ENCODE assay signal across 15 cellular contexts in the genomic region with DNA sequence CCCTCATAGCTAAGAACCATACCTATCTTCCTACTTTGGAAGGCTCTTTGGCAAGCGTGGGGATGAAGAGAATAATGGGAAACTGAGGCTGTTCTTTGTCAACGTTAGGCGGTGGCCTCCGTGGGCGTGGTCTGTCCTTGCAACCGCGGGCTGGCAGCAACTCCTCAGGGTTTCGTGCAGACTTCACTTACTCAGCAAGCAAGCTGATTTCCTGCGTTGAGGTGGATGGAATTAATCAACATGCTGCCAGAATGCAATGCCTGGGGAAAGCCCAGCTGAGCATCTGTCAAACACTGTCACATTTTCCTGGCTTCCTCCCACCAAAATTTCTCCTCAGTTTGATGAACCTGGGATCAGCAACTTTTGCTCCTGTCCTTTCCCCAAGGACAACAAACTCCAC. TPM values are rescaled to one million over a fixed set of nuclear protein-coding genes. Genes with fewer than 3 reads are reported as not detected.
DNase-seq lines count a peak whose midpoint lies in the region; ATAC-seq and TF ChIP-seq lines count a peak whose summit lies in the region.
"Had no signal": no experiment of that assay in that cellular context is flagged by ENCODE, and none has a peak within 500 bp of the region (broad histone marks: within the 10 kb centered on the region; RNA-seq: fewer than 3 reads in every experiment).

No MANE protein-coding gene starts in this region.

- H3K27ac ChIP-seq in breast epithelium, result no peak overlapping the region
- H3K27ac ChIP-seq: colonic mucosa, parathyroid adenoma had no signal

- H3K9me3 Mint-ChIP-seq in MCF 10A (ENCODE audit: unreplicated experiment), result no peaks in the 10 kb centered on the region
- no peaks in the 10 kb centered on the region for H3K9me3 Mint-ChIP-seq in activated CD4-positive, alpha-beta T cell treated with anti-CD3 and anti-CD28 coated beads, Interleukin-2, amount 10 ng/mL, durations not matched to agents 24 days and 14 days
- H3K9me3 Mint-ChIP-seq in stimulated activated effector memory CD8-positive, alpha-beta T cell treated with anti-CD3 and anti-CD28 coated beads, Interleukin-12 subunit alpha, Interleukin-12 subunit beta, amount 100 ng/mL, for 72 hours, result no peaks in the 10 kb centered on the region
- no peaks in the 10 kb centered on the region for H3K9me3 Mint-ChIP-seq in type B pancreatic cell
- H3K9me3 Mint-ChIP-seq: CD14-positive monocyte had no signal

- DNase-seq in MCF 10A (ENCODE audit: unreplicated experiment) (peak; percentile 8), breast epithelium (ENCODE audit: low spot score in 2 of 2) (no peak), fibroblast of the aortic adventitia (ENCODE audit: low read depth) (peak; percentile 45), type B pancreatic cell (ENCODE audit: extremely low spot score, unreplicated experiment) (no peak)
- peak; percentile 74 for DNase-seq in activated CD4-positive, alpha-beta T cell treated with anti-CD3 and anti-CD28 coated beads, Interleukin-2, amount 10 ng/mL, durations not matched to agents 24 days and 14 days
- DNase-seq in stimulated activated effector memory CD8-positive, alpha-beta T cell treated with anti-CD3 and anti-CD28 coated beads, Interleukin-12 subunit alpha, Interleukin-12 subunit beta, amount 100 ng/mL, for 72 hours (ENCODE audit: low spot score in 2 of 2), result peak; percentile 24 to 67
- DNase-seq: colonic mucosa, GDM1, H7, immature natural killer cell had no signal

- H3K27me3 Mint-ChIP-seq in MCF 10A (ENCODE audit: insufficient read depth, unreplicated experiment), result peaks cover 55% of the 10 kb centered on the region
- peaks cover 49% of the 10 kb centered on the region for H3K27me3 Mint-ChIP-seq in activated CD4-positive, alpha-beta T cell treated with anti-CD3 and anti-CD28 coated beads, Interleukin-2, amount 10 ng/mL, durations not matched to agents 24 days and 14 days
- peaks cover 25% of the 10 kb centered on the region for H3K27me3 Mint-ChIP-seq in type B pancreatic cell

- no peaks in the 10 kb centered on the region for H3K36me3 Mint-ChIP-seq in MCF 10A (ENCODE audit: insufficient read depth, unreplicated experiment)
- H3K36me3 Mint-ChIP-seq in activated CD4-positive, alpha-beta T cell treated with anti-CD3 and anti-CD28 coated beads, Interleukin-2, amount 10 ng/mL, durations not matched to agents 24 days and 14 days (ENCODE audit: low read depth), result no peaks in the 10 kb centered on the region
- H3K36me3 Mint-ChIP-seq in stimulated activated effector memory CD8-positive, alpha-beta T cell treated with anti-CD3 and anti-CD28 coated beads, Interleukin-12 subunit alpha, Interleukin-12 subunit beta, amount 100 ng/mL, for 72 hours, result peaks cover 5% of the 10 kb centered on the region
- H3K36me3 Mint-ChIP-seq in type B pancreatic cell, result no peaks in the 10 kb centered on the region
- H3K36me3 Mint-ChIP-seq: CD14-positive monocyte, immature natural killer cell had no signal

- peaks cover 7% of the 10 kb centered on the region for H3K4me1 Mint-ChIP-seq in MCF 10A (ENCODE audit: insufficient read depth, unreplicated experiment)
- H3K4me1 Mint-ChIP-seq in activated CD4-positive, alpha-beta T cell treated with anti-CD3 and anti-CD28 coated beads, Interleukin-2, amount 10 ng/mL, durations not matched to agents 24 days and 14 days, result peaks cover 35% of the 10 kb centered on the region
- H3K4me1 Mint-ChIP-seq in stimulated activated effector memory CD8-positive, alpha-beta T cell treated with anti-CD3 and anti-CD28 coated beads, Interleukin-12 subunit alpha, Interleukin-12 subunit beta, amount 100 ng/mL, for 72 hours, result peaks cover 38% of the 10 kb centered on the region
- peaks cover 8% of the 10 kb centered on the region for H3K4me1 Mint-ChIP-seq in type B pancreatic cell (ENCODE audit: unreplicated experiment)
- H3K4me1 Mint-ChIP-seq: CD14-positive monocyte, immature natural killer cell had no signal

- no peaks in the 10 kb centered on the region for H3K27me3 ChIP-seq in breast epithelium
- H3K27me3 ChIP-seq: colonic mucosa had no signal

- H3K4me3 ChIP-seq in breast epithelium, result no peak overlapping the region
- H3K4me3 ChIP-seq in fibroblast of the aortic adventitia (ENCODE audit: low read depth, low read length), result no peak overlapping the region
- H3K4me3 ChIP-seq: colonic mucosa had no signal

- H3K4me1 ChIP-seq in breast epithelium, result no peaks in the 10 kb centered on the region
- H3K4me1 ChIP-seq: colonic mucosa, parathyroid adenoma had no signal

- ATAC-seq in stimulated activated effector memory CD8-positive, alpha-beta T cell treated with anti-CD3 and anti-CD28 coated beads, Interleukin-12 subunit alpha, Interleukin-12 subunit beta, amount 100 ng/mL, for 72 hours, result peak; percentile 68
- no peak for ATAC-seq in GM18907 (IDR thresholded peaks at IDR 0.05; ENCODE audit: unreplicated experiment)
- no peak for ATAC-seq in GM19324 (IDR thresholded peaks at IDR 0.05; ENCODE audit: low FRiP score, unreplicated experiment)

- H3K36me3 ChIP-seq in breast epithelium, result no peaks in the 10 kb centered on the region
- H3K36me3 ChIP-seq: colonic mucosa had no signal

- H3K27ac Mint-ChIP-seq in MCF 10A (ENCODE audit: low read depth, unreplicated experiment) (no peak overlapping the region), type B pancreatic cell (no peak overlapping the region)
- no peak overlapping the region for H3K27ac Mint-ChIP-seq in activated CD4-positive, alpha-beta T cell treated with anti-CD3 and anti-CD28 coated beads, Interleukin-2, amount 10 ng/mL, durations not matched to agents 24 days and 14 days
- H3K27ac Mint-ChIP-seq in stimulated activated effector memory CD8-positive, alpha-beta T cell treated with anti-CD3 and anti-CD28 coated beads, Interleukin-12 subunit alpha, Interleukin-12 subunit beta, amount 100 ng/mL, for 72 hours, result no peak overlapping the region
- H3K27ac Mint-ChIP-seq: immature natural killer cell had no signal

- intact Hi-C loops in MCF 10A (cut with micrococcal nuclease) (no loop called here), breast epithelium (cut with DNase I; ENCODE audit: low total_unique reads) (no loop called here)
- intact Hi-C loops in activated CD4-positive, alpha-beta T cell treated with anti-CD3 and anti-CD28 coated beads, Interleukin-2, amount 10 ng/mL, durations not matched to agents 24 days and 14 days (cut with micrococcal nuclease), result no loop called here

- TF ChIP-seq CTCF in MCF 10A (IDR thresholded peaks at IDR 0.05; ENCODE audit: unreplicated experiment) (no peak), breast epithelium (IDR thresholded peaks at IDR 0.05) (no peak), fibroblast of the aortic adventitia (IDR thresholded peaks at IDR 0.05; ENCODE audit: insufficient read depth, low read length) (no peak), type B pancreatic cell (conservative IDR thresholded peaks at IDR 0.05) (no peak)

- no TSS peak for BruUV-seq in MCF 10A (replicated peaks; lab: Mats Ljungman, UMichigan)

- CTCF ChIA-PET in MCF 10A (lab: Yijun Ruan, JAX), result interaction anchor here (0.6 to 5.6 kb wide), 4 partner anchors 10 to 80 kb away, joined by 3 to 48 read pairs (median 4); no protein-coding TSS in a partner anchor

- POLR2A ChIA-PET in MCF 10A (lab: Yijun Ruan, JAX), result no interaction called here

- no peak for TF ChIP-seq POLR2A in breast epithelium (IDR thresholded peaks at IDR 0.05)

- H3K9me3 ChIP-seq in breast epithelium, result no peaks in the 10 kb centered on the region
- H3K9me3 ChIP-seq: colonic mucosa had no signal

- no peak overlapping the region for H3K4me3 Mint-ChIP-seq in MCF 10A (ENCODE audit: unreplicated experiment)
- no peak overlapping the region for H3K4me3 Mint-ChIP-seq in activated CD4-positive, alpha-beta T cell treated with anti-CD3 and anti-CD28 coated beads, Interleukin-2, amount 10 ng/mL, durations not matched to agents 24 days and 14 days
- H3K4me3 Mint-ChIP-seq in stimulated activated effector memory CD8-positive, alpha-beta T cell treated with anti-CD3 and anti-CD28 coated beads, Interleukin-12 subunit alpha, Interleukin-12 subunit beta, amount 100 ng/mL, for 72 hours, result peak overlapping the region; percentile 33
- no peak overlapping the region for H3K4me3 Mint-ChIP-seq in type B pancreatic cell
- H3K4me3 Mint-ChIP-seq: immature natural killer cell had no signal

RNA-seq across cellular contexts. Expression of a gene that starts 9.2 kb away (rescaled TPM):
- total RNA-seq in MCF 10A (2022) (not detected in 2 replicates), breast epithelium (not detected), fibroblast of the aortic adventitia (ENCODE audit: low replicate concordance) (not detected in 2 replicates), type B pancreatic cell (ENCODE audit: low replicate concordance) (not detected in 2 replicates)
- total RNA-seq in activated CD4-positive, alpha-beta T cell treated with anti-CD3 and anti-CD28 coated beads, Interleukin-2, amount 10 ng/mL, durations not matched to agents 24 days and 14 days, result not detected in 2 replicates
- total RNA-seq: H7, subcutaneous adipose tissue had no signal

RNA-seq across cellular contexts. Expression of a gene that starts 31.0 kb away (rescaled TPM):
- total RNA-seq in MCF 10A (2022) (16.3 and 24.9 TPM in 2 replicates), breast epithelium (10 to 100 TPM; 31.2 to 44.5 (median 43.3) TPM), fibroblast of the aortic adventitia (ENCODE audit: low replicate concordance) (35.8 and 85.7 TPM in 2 replicates), type B pancreatic cell (ENCODE audit: low replicate concordance) (68.2 and 122 TPM in 2 replicates)
- 239 and 240 TPM in 2 replicates for total RNA-seq in activated CD4-positive, alpha-beta T cell treated with anti-CD3 and anti-CD28 coated beads, Interleukin-2, amount 10 ng/mL, durations not matched to agents 24 days and 14 days

Comparison
In these comparisons a context has a peak if more than half of its experiments do, and no peak if none do; other contexts are left out.
1. DNase-seq: peak in MCF 10A (single experiment), activated CD4-positive, alpha-beta T cell treated with anti-CD3 and anti-CD28 coated beads, Interleukin-2, amount 10 ng/mL, durations not matched to agents 24 days and 14 days (single experiment), fibroblast of the aortic adventitia (single experiment) and stimulated activated effector memory CD8-positive, alpha-beta T cell treated with anti-CD3 and anti-CD28 coated beads, Interleukin-12 subunit alpha, Interleukin-12 subunit beta, amount 100 ng/mL, for 72 hours (2 of 2); none in breast epithelium (0 of 2) and type B pancreatic cell (single experiment).